ENCODE assay signal across 2 cellular contexts in genomic region chr5:180208038-180208434, GRCh38.
TF ChIP-seq lines count a peak whose summit lies in the region.

No MANE protein-coding gene starts in this region.

TF ChIP-seq in SK-N-SH, 30 proteins besides CTCF, POLR2A, EP300 and RAD21:
- TF ChIP-seq ZBTB33 (IDR thresholded peaks at IDR 0.05; ENCODE audit: borderline replicate concordance, low read depth) (no peak), MAX (IDR thresholded peaks at IDR 0.05; ENCODE audit: low read depth) (no peak), JUND (IDR thresholded peaks at IDR 0.05) (no peak), SIN3A (IDR thresholded peaks at IDR 0.05; ENCODE audit: borderline replicate concordance, low read depth, low read length) (no peak), MEF2A (IDR thresholded peaks at IDR 0.05; ENCODE audit: borderline replicate concordance, low read depth) (no peak), NRF1 (IDR thresholded peaks at IDR 0.05; ENCODE audit: low read depth, low read length) (no peak), FOXM1 (IDR thresholded peaks at IDR 0.05; ENCODE audit: low read depth) (no peak), TAF1 (IDR thresholded peaks at IDR 0.05; ENCODE audit: borderline replicate concordance, low read depth, low read length) (no peak), REST (IDR thresholded peaks at IDR 0.05; ENCODE audit: low read depth, low read length) (no peak), GABPA (IDR thresholded peaks at IDR 0.05; ENCODE audit: low read depth) (no peak), USF2 (IDR thresholded peaks at IDR 0.05; ENCODE audit: borderline replicate concordance, low read depth, low read length) (no peak), FOSL2 (IDR thresholded peaks at IDR 0.05; ENCODE audit: borderline replicate concordance, low read depth) (no peak), MXI1 (IDR thresholded peaks at IDR 0.05; ENCODE audit: low read depth, low read length) (no peak), POLR2AphosphoS5 (IDR thresholded peaks at IDR 0.05; ENCODE audit: low read depth, low read length) (no peak), SMC3 (IDR thresholded peaks at IDR 0.05; ENCODE audit: low read depth, low read length) (no peak), PBX3 (IDR thresholded peaks at IDR 0.05) (no peak), GATA2 (CRISPR knock-in tag; IDR thresholded peaks at IDR 0.05) (no peak), TEAD4 (IDR thresholded peaks at IDR 0.05; ENCODE audit: borderline replicate concordance, insufficient read depth) (no peak), YY1 (IDR thresholded peaks at IDR 0.05; ENCODE audit: low read depth) (no peak), CHD2 (IDR thresholded peaks at IDR 0.05; ENCODE audit: low read length, partially characterized antibody) (no peak)

TF ChIP-seq in SK-N-SH treated with all-trans-retinoic acid at 6 μM for 48 hours, 23 proteins besides CTCF, POLR2A, EP300 and RAD21 (continued from another document):
- no peak for TF ChIP-seq CSRNP3 (CRISPR knock-in tag; IDR thresholded peaks at IDR 0.05)
- TF ChIP-seq ISL1 (CRISPR knock-in tag; IDR thresholded peaks at IDR 0.05) = no peak
- no peak for TF ChIP-seq SNAI2 (CRISPR knock-in tag; IDR thresholded peaks at IDR 0.05)
- no peak for TF ChIP-seq CREB5 (CRISPR knock-in tag; IDR thresholded peaks at IDR 0.05; ENCODE audit: low read depth)
- no peak for TF ChIP-seq ESRRG (CRISPR knock-in tag; IDR thresholded peaks at IDR 0.05)
- TF ChIP-seq TSHZ2 (CRISPR knock-in tag; IDR thresholded peaks at IDR 0.05) = no peak
- TF ChIP-seq TCF4 (CRISPR knock-in tag; IDR thresholded peaks at IDR 0.05; ENCODE audit: borderline replicate concordance) = no peak
- TF ChIP-seq ZFP3 (CRISPR knock-in tag; IDR thresholded peaks at IDR 0.05) = no peak
- no peak for TF ChIP-seq PPARA (CRISPR knock-in tag; IDR thresholded peaks at IDR 0.05; ENCODE audit: borderline replicate concordance)
